Comparison of ENCODE assay signal across 20 cellular contexts in the genomic region with DNA sequence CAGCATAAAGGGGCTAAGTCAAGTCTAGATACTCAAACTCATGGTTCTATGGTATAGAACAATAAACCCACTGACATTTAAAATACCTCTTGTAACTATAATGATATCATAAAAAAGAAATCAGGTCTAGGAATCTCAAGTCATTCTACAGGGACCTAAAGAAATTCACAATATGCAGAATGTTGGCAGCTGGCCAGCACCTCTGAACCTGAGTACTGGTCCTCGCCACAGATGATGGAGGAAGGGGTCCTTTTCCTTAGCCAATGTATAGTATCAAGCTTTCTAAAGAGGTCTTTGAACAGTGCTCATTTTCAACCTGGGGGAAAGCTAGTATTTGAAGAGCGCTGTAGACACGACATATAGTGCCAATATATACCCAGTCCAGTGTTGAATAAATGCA.
DNase-seq lines count a peak whose midpoint lies in the region; ATAC-seq, FAIRE-seq and TF ChIP-seq lines count a peak whose summit lies in the region.
"Had no signal": no experiment of that assay in that cellular context is flagged by ENCODE, and none has a peak within 500 bp of the region (broad histone marks: within the 10 kb centered on the region; RNA-seq: fewer than 3 reads in every experiment).

No MANE protein-coding gene starts in this region.

- H3K4me2 ChIP-seq in endothelial cell of umbilical vein (ENCODE audit: insufficient read depth, low read length), result peak overlapping the region; percentile 31

- no peak overlapping the region for H3K4me3 Mint-ChIP-seq in osteocyte (ENCODE audit: unreplicated experiment)
- H3K4me3 Mint-ChIP-seq: stimulated activated naive CD8-positive, alpha-beta T cell treated with anti-CD3 and anti-CD28 coated beads, Interleukin-15, amount 100 ng/mL, for 72 hours; type B pancreatic cell had no signal

- H2AFZ ChIP-seq in endothelial cell of umbilical vein (ENCODE audit: low read depth, low read length), result no peak overlapping the region

- FAIRE-seq in endothelial cell of umbilical vein (lab: Jason Lieb, UNC), result no peak
- FAIRE-seq: GM18507 had no signal

- peaks cover 3 to 6% of the 10 kb centered on the region in 2 experiments for H3K36me3 ChIP-seq in endothelial cell of umbilical vein (ENCODE audit: control insufficient read depth in 2 of 2, extremely low read depth in 1 of 2, insufficient read depth in 2 of 2, low read length in 2 of 2)

- dilution Hi-C loops in endothelial cell of umbilical vein (cut with MboI; ENCODE audit: extremely low pct_ligation_motif_present, low sequenced_read_pairs), result no loop called here

- TF ChIP-seq CTCF in RWPE1 (conservative IDR thresholded peaks at IDR 0.05; ENCODE audit: low read depth), result no peak
- no peak for TF ChIP-seq CTCF in endothelial cell of umbilical vein (IDR thresholded peaks at IDR 0.05; ENCODE audit: extremely low read depth in 1 of 2, insufficient read depth in 1 of 2, low read depth in 1 of 2, low read length in 2 of 2)
- TF ChIP-seq CTCF in osteocyte (IDR thresholded peaks at IDR 0.05), result no peak

- no peak for ATAC-seq in GM21528 (IDR thresholded peaks at IDR 0.05; ENCODE audit: low FRiP score, unreplicated experiment)
- ATAC-seq: activated naive CD4-positive, alpha-beta T cell treated with anti-CD3 and anti-CD28 coated beads, Interleukin-2, amount 50 U/mL, for 72 hours; HCT116; stimulated activated naive CD8-positive, alpha-beta T cell treated with anti-CD3 and anti-CD28 coated beads, Interleukin-15, amount 100 ng/mL, for 72 hours had no signal

- no peaks in the 10 kb centered on the region for H3K27me3 Mint-ChIP-seq in osteocyte (ENCODE audit: unreplicated experiment)
- H3K27me3 Mint-ChIP-seq: stimulated activated naive CD8-positive, alpha-beta T cell treated with anti-CD3 and anti-CD28 coated beads, Interleukin-15, amount 100 ng/mL, for 72 hours; type B pancreatic cell had no signal

- H3K9me3 Mint-ChIP-seq in osteocyte (ENCODE audit: unreplicated experiment), result no peaks in the 10 kb centered on the region
- H3K9me3 Mint-ChIP-seq: activated naive CD4-positive, alpha-beta T cell treated with anti-CD3 and anti-CD28 coated beads, Interleukin-2, amount 50 U/mL, for 72 hours; stimulated activated naive CD8-positive, alpha-beta T cell treated with anti-CD3 and anti-CD28 coated beads, Interleukin-15, amount 100 ng/mL, for 72 hours; type B pancreatic cell had no signal

- H3K9me3 ChIP-seq in endothelial cell of umbilical vein (replicated peaks; ENCODE audit: control insufficient read depth, insufficient read depth, low read length), result no peaks in the 10 kb centered on the region
- H3K9me3 ChIP-seq: lower lobe of right lung had no signal

- peaks cover 37% of the 10 kb centered on the region for H3K36me3 Mint-ChIP-seq in osteocyte (ENCODE audit: unreplicated experiment)

- no peaks in the 10 kb centered on the region for H4K20me1 ChIP-seq in endothelial cell of umbilical vein (replicated peaks; ENCODE audit: control insufficient read depth, extremely low read depth, insufficient read depth, low read length)

- H3K4me1 ChIP-seq in endothelial cell of umbilical vein (ENCODE audit: control insufficient read depth, extremely low read depth, insufficient read depth, low read length), result peaks cover 22% of the 10 kb centered on the region

- intact Hi-C loops in endothelial cell of umbilical vein (cut with micrococcal nuclease) (no loop called here), posterior vena cava (cut with DNase I) (no loop called here)

- TF ChIP-seq POLR2A in endothelial cell of umbilical vein (IDR thresholded peaks at IDR 0.05; ENCODE audit: low read depth, low read length), result no peak

- H3K9ac ChIP-seq in endothelial cell of umbilical vein (replicated peaks; ENCODE audit: extremely low read depth, insufficient read depth, low read length), result no peak overlapping the region

- BruUV-seq in endothelial cell of umbilical vein (replicated peaks; lab: Mats Ljungman, UMichigan), result TSS peak; percentile 6

- H3K27ac ChIP-seq in RWPE1, result 0 out of 2 replicates have a peak overlapping the region, but pooled peaks have one; percentile 28
- peak overlapping the region; percentile 88 for H3K27ac ChIP-seq in endothelial cell of umbilical vein (ENCODE audit: insufficient read depth, low read depth, low read length)
- H3K27ac ChIP-seq: lower lobe of right lung had no signal

- no peaks in the 10 kb centered on the region for H3K27me3 ChIP-seq in endothelial cell of umbilical vein (ENCODE audit: control insufficient read depth in 2 of 2, insufficient read depth in 2 of 2, low read length in 2 of 2)

- H3K27ac Mint-ChIP-seq in osteocyte (ENCODE audit: unreplicated experiment), result peak overlapping the region; percentile 17
- H3K27ac Mint-ChIP-seq: activated naive CD4-positive, alpha-beta T cell treated with anti-CD3 and anti-CD28 coated beads, Interleukin-2, amount 50 U/mL, for 72 hours; stimulated activated naive CD8-positive, alpha-beta T cell treated with anti-CD3 and anti-CD28 coated beads, Interleukin-15, amount 100 ng/mL, for 72 hours had no signal

- H3K79me2 ChIP-seq in endothelial cell of umbilical vein (ENCODE audit: control insufficient read depth, insufficient read depth, low read length), result peaks cover 52% of the 10 kb centered on the region

- H3K4me3 ChIP-seq in endothelial cell of umbilical vein (replicated peaks in 1 of 3; ENCODE audit: insufficient read depth in 1 of 3, low read depth in 1 of 3, low read length in 3 of 3), result no peak overlapping the region
- H3K4me3 ChIP-seq: lower lobe of right lung had no signal

- no peaks in the 10 kb centered on the region for H3K9me1 ChIP-seq in endothelial cell of umbilical vein (replicated peaks; ENCODE audit: control insufficient read depth, extremely low read depth, insufficient read depth, low read length)

- DNase-seq in NCI-H1105 treated with DMSO at 0.1 percent for 48 hours (lab: John Stamatoyannopoulos, UW) (peak; percentile 4), NCI-H1105 (lab: John Stamatoyannopoulos, UW) (no peak), RWPE1 (ENCODE audit: low spot score) (no peak), endothelial cell of umbilical vein (ENCODE audit: low read depth, low spot score) (no peak), osteocyte (ENCODE audit: extremely low spot score, unreplicated experiment) (no peak), posterior vena cava (ENCODE audit: low spot score) (no peak)
- no peak for DNase-seq in stimulated activated CD4-positive, alpha-beta T cell treated with anti-CD3 and anti-CD28 coated beads, Interleukin-4, amount 100 ng/mL, for 4 hours
- DNase-seq: 8988T; activated CD4-positive, alpha-beta T cell treated with anti-CD3 and anti-CD28 coated beads for 48 hours; COR-L47; cortex of kidney; lower lobe of right lung; posterior cingulate gyrus; stimulated activated CD4-positive, alpha-beta T cell treated with anti-CD3 and anti-CD28 coated beads, Interleukin-2, amount 100 ng/mL, for 24 hours; stimulated activated naive CD8-positive, alpha-beta T cell treated with anti-CD3 and anti-CD28 coated beads, Interleukin-15, amount 100 ng/mL, for 72 hours had no signal

- CTCF ChIA-PET in RWPE1 (lab: Yijun Ruan, JAX), result interaction anchor here (0.7 kb wide), 1 partner anchor 670 kb away, joined by 3 read pairs; no protein-coding TSS in a partner anchor
- CTCF ChIA-PET in endothelial cell of umbilical vein (lab: Charles Lee), result interaction anchor here (1.1 to 3.5 kb wide), 4 partner anchors 15 to 199 kb away, joined by 3 to 28 read pairs (median 8); no protein-coding TSS in a partner anchor

- POLR2A ChIA-PET in RWPE1 (lab: Yijun Ruan, JAX; ENCODE audit: low non-redundant PET) (no interaction called here), endothelial cell of umbilical vein (lab: Charles Lee) (no interaction called here)

- H3K4me1 Mint-ChIP-seq in osteocyte (ENCODE audit: unreplicated experiment), result peaks cover 43% of the 10 kb centered on the region
- H3K4me1 Mint-ChIP-seq: stimulated activated naive CD8-positive, alpha-beta T cell treated with anti-CD3 and anti-CD28 coated beads, Interleukin-15, amount 100 ng/mL, for 72 hours had no signal

TF ChIP-seq in endothelial cell of umbilical vein, 7 proteins besides CTCF, POLR2A, EP300 and RAD21:
- TF ChIP-seq FOS (IDR thresholded peaks at IDR 0.05; ENCODE audit: borderline replicate concordance, insufficient read depth, low read length) (no peak), EZH2 (IDR thresholded peaks at IDR 0.05; ENCODE audit: borderline replicate concordance, low read depth, low read length, severe bottlenecking) (no peak)
- TF ChIP-seq, protein P1, sequence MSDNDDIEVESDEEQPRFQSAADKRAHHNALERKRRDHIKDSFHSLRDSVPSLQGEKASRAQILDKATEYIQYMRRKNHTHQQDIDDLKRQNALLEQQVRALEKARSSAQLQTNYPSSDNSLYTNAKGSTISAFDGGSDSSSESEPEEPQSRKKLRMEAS (IDR thresholded peaks at IDR 0.05; ENCODE audit: insufficient read depth, insufficient read length), result no peak
